ENCODE assay signal across 1 cellular context in genomic region chr11:110565690-110566336, GRCh38.
TF ChIP-seq lines count a peak whose summit lies in the region.

No MANE protein-coding gene starts in this region.

TF ChIP-seq in GM23338, 12 proteins besides CTCF, POLR2A, EP300 and RAD21 (continued from another document):
- no peak for TF ChIP-seq ZNF462 (CRISPR knock-in tag; IDR thresholded peaks at IDR 0.05)
- no peak for TF ChIP-seq CREB1 (CRISPR knock-in tag; IDR thresholded peaks at IDR 0.05; ENCODE audit: low read depth)
- no peak for TF ChIP-seq EZH2phosphoT487 (IDR thresholded peaks at IDR 0.05; ENCODE audit: unreplicated experiment)
- no peak for TF ChIP-seq STAT1 (IDR thresholded peaks at IDR 0.05; ENCODE audit: unreplicated experiment)
- TF ChIP-seq ZNF331 (CRISPR knock-in tag; IDR thresholded peaks at IDR 0.05; ENCODE audit: low read depth), result no peak
- TF ChIP-seq EZH2 (IDR thresholded peaks at IDR 0.05; ENCODE audit: low read depth, unreplicated experiment), result no peak
- TF ChIP-seq NANOG (IDR thresholded peaks at IDR 0.05; ENCODE audit: borderline replicate concordance), result no peak
- TF ChIP-seq POLR2AphosphoS5 (IDR thresholded peaks at IDR 0.05; ENCODE audit: low read depth), result no peak
